Comparison of ENCODE assay signal across 1 cellular context in the genomic region with DNA sequence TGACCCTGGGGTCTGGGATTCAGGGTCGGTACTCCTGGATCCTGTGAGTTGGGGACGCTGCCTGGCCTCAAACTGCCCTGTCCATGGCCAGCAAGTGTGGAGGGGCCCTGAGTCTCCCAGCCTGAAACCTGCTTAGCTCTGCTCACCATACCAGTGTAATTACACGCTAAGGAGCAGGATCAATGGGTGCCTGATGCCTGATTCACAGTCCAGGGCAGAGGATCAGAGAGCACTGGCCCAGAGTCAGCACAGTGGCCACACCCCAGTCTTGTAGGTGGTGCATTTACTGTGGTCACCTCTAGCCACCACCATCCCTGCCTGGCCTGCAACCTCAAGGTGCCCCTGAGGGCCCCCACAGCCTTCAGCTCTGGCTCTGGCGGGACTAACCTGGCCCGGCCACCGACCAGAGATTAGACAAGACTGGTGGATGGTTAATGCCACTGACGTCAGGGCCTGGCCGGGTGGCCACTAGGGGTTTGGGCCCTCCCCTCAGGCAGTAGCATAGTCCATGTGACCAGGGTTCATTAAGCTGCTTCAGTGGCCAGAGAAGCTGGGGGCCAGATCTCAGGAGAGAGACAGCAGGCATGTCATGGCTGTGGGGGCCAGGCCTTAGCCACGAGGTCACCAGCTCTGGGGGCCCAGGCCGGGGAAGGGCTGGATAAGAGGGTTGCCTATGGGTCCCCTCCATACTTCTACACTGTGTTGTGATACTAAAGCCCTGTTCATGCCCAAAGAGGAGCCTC.
TF ChIP-seq lines count a peak whose summit lies in the region.

No MANE protein-coding gene starts in this region.

TF ChIP-seq in HepG2, 621 proteins besides CTCF, POLR2A, EP300 and RAD21 (continued from another document and continues in another):
- TF ChIP-seq CSRNP1 (CRISPR knock-in tag; IDR thresholded peaks at IDR 0.05) (0 out of 2 replicates have a peak, but pooled peaks have one; percentile 9), ZNF761 (CRISPR knock-in tag; conservative IDR thresholded peaks at IDR 0.05) (no peak), ZKSCAN5 (CRISPR knock-in tag; IDR thresholded peaks at IDR 0.05) (0 out of 2 replicates have a peak, but pooled peaks have one; percentile 32), ZNF503 (CRISPR knock-in tag; IDR thresholded peaks at IDR 0.05) (peak; percentile 56; the same call in 1 of the 2 replicates), THYN1 (CRISPR knock-in tag; IDR thresholded peaks at IDR 0.05; ENCODE audit: borderline replicate concordance, low read depth) (no peak), GMEB1 (CRISPR knock-in tag; IDR thresholded peaks at IDR 0.05; ENCODE audit: borderline replicate concordance) (peak; percentile 55; the same call in 1 of the 2 replicates), NR2F6 (IDR thresholded peaks at IDR 0.05) (no peak), NR2F6 (CRISPR knock-in tag; IDR thresholded peaks at IDR 0.05) (no peak), ZNF850 (CRISPR knock-in tag; conservative IDR thresholded peaks at IDR 0.05) (no peak), ZNF232 (CRISPR knock-in tag; IDR thresholded peaks at IDR 0.05; ENCODE audit: borderline replicate concordance) (0 out of 2 replicates have a peak, but pooled peaks have one; percentile 83), ZNF678 (CRISPR knock-in tag; IDR thresholded peaks at IDR 0.05) (no peak), GATAD2A (CRISPR knock-in tag; IDR thresholded peaks at IDR 0.05) (peak; percentile 57), HDAC1 (CRISPR knock-in tag; IDR thresholded peaks at IDR 0.05) (peak; percentile 43; the same call in 1 of the 2 replicates), SALL2 (CRISPR knock-in tag; IDR thresholded peaks at IDR 0.05) (no peak), ZBTB49 (CRISPR knock-in tag; IDR thresholded peaks at IDR 0.05; ENCODE audit: borderline replicate concordance) (no peak), ZBTB14 (CRISPR knock-in tag; IDR thresholded peaks at IDR 0.05) (no peak), PCBP1 (IDR thresholded peaks at IDR 0.05; ENCODE audit: borderline replicate concordance, low read depth, low read length) (0 out of 2 replicates have a peak, but pooled peaks have one; percentile 31), KDM1A (CRISPR knock-in tag; IDR thresholded peaks at IDR 0.05) (no peak), GABPB1 (CRISPR knock-in tag; IDR thresholded peaks at IDR 0.05) (peak; percentile 48), ATF7-NPFF (CRISPR knock-in tag; IDR thresholded peaks at IDR 0.05; ENCODE audit: low read depth) (0 out of 2 replicates have a peak, but pooled peaks have one; percentile 7), TCF7L2 (IDR thresholded peaks at IDR 0.05; ENCODE audit: low read depth, low read length) (no peak), ZNF337 (CRISPR knock-in tag; IDR thresholded peaks at IDR 0.05; ENCODE audit: borderline replicate concordance, low read depth) (no peak), SP4 (CRISPR knock-in tag; IDR thresholded peaks at IDR 0.05) (0 out of 2 replicates have a peak, but pooled peaks have one; percentile 21), LCORL (IDR thresholded peaks at IDR 0.05) (no peak), LCORL (CRISPR knock-in tag; IDR thresholded peaks at IDR 0.05) (peak; percentile 39; the same call in 1 of the 2 replicates), EEA1 (CRISPR knock-in tag; IDR thresholded peaks at IDR 0.05; ENCODE audit: borderline replicate concordance) (peak; percentile 34; the same call in 1 of the 2 replicates), FOXK2 (IDR thresholded peaks at IDR 0.05) (no peak), ARID3A (IDR thresholded peaks at IDR 0.05; ENCODE audit: low read depth, low read length) (peak; percentile 51; the same call in 1 of the 2 replicates), ZNF451 (CRISPR knock-in tag; IDR thresholded peaks at IDR 0.05) (no peak; the same call in none of the 2 replicates), ZNF660 (CRISPR knock-in tag; IDR thresholded peaks at IDR 0.05; ENCODE audit: borderline replicate concordance, low read depth) (no peak), ZNF33B (CRISPR knock-in tag; IDR thresholded peaks at IDR 0.05) (no peak)
- TF ChIP-seq, protein P1, sequence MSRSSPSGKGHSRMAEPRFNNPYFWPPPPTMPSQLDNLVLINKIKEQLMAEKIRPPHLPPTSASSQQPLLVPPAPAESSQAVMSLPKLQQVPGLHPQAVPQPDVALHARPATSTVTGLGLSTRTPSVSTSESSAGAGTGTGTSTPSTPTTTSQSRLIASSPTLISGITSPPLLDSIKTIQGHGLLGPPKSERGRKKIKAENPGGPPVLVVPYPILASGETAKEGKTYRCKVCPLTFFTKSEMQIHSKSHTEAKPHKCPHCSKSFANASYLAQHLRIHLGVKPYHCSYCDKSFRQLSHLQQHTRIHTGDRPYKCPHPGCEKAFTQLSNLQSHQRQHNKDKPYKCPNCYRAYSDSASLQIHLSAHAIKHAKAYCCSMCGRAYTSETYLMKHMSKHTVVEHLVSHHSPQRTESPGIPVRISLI (CRISPR knock-in tag; IDR thresholded peaks at IDR 0.05; ENCODE audit: borderline replicate concordance), result no peak
- TF ChIP-seq, protein P2, sequence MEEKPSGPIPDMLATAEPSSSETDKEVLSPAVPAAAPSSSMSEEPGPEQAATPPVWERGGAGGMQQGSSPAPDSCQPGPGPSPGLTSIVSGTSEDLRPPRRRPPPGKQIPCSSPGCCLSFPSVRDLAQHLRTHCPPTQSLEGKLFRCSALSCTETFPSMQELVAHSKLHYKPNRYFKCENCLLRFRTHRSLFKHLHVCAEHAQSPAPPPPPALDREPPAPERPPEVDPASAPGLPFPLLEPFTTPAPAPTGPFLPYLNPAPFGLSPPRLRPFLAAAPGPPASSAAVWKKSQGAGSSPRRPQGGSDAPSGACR (CRISPR knock-in tag; IDR thresholded peaks at IDR 0.05), result no peak
- TF ChIP-seq, protein P3, sequence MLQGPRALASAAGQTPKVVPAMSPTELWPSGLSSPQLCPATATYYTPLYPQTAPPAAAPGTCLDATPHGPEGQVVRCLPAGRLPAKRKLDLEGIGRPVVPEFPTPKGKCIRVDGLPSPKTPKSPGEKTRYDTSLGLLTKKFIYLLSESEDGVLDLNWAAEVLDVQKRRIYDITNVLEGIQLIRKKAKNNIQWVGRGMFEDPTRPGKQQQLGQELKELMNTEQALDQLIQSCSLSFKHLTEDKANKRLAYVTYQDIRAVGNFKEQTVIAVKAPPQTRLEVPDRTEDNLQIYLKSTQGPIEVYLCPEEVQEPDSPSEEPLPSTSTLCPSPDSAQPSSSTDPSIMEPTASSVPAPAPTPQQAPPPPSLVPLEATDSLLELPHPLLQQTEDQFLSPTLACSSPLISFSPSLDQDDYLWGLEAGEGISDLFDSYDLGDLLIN (CRISPR knock-in tag; IDR thresholded peaks at IDR 0.05; ENCODE audit: borderline replicate concordance), result no peak
- TF ChIP-seq, protein P4, sequence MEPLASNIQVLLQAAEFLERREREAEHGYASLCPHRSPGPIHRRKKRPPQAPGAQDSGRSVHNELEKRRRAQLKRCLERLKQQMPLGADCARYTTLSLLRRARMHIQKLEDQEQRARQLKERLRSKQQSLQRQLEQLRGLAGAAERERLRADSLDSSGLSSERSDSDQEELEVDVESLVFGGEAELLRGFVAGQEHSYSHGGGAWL (CRISPR knock-in tag; IDR thresholded peaks at IDR 0.05), result no peak; the same call in 1 of the 2 replicates
- TF ChIP-seq, protein P5, sequence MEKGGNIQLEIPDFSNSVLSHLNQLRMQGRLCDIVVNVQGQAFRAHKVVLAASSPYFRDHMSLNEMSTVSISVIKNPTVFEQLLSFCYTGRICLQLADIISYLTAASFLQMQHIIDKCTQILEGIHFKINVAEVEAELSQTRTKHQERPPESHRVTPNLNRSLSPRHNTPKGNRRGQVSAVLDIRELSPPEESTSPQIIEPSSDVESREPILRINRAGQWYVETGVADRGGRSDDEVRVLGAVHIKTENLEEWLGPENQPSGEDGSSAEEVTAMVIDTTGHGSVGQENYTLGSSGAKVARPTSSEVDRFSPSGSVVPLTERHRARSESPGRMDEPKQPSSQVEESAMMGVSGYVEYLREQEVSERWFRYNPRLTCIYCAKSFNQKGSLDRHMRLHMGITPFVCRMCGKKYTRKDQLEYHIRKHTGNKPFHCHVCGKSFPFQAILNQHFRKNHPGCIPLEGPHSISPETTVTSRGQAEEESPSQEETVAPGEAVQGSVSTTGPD (CRISPR knock-in tag; IDR thresholded peaks at IDR 0.05), result peak; percentile 24; the same call in 1 of the 2 replicates
- TF ChIP-seq, protein P6, sequence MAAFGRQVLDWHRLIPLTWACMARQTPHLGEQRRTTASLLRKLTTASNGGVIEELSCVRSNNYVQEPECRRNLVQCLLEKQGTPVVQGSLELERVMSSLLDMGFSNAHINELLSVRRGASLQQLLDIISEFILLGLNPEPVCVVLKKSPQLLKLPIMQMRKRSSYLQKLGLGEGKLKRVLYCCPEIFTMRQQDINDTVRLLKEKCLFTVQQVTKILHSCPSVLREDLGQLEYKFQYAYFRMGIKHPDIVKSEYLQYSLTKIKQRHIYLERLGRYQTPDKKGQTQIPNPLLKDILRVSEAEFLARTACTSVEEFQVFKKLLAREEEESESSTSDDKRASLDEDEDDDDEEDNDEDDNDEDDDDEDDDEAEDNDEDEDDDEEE (CRISPR knock-in tag; IDR thresholded peaks at IDR 0.05), result no peak
